In the genomic region with DNA sequence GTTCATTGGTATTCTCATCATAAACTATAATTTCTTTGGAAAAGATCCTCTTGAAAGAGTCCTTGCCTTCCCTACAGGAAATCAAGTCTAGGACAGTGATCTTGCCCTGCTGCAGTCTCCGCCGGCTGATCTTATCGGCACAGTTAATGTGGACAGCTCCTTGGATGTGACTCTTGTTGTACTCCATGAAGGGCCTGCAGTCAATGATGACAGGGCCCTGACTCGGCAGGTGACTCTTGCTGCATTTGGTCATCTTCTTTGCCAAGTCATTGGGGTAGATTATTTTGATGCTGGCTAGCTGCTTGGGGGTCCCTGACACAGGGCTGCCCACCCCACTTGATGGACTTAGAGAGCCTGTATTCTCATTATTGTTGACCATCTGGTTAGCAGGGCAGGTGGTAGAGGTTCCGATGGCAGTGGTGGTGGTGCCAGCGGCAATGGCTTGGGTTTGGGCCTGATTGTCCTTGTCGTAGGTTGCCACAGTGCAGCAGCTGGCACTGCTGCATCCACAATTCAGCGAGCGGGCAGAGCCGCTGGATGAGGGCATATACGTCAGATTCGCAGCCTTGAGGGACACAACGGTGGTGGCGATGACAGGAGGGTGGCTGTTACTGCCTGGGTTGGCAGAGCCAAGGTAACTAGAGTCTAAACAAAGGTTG, we compare ENCODE assay signal across 14 cellular contexts.
DNase-seq lines count a peak whose midpoint lies in the region; ATAC-seq and TF ChIP-seq lines count a peak whose summit lies in the region.
"Had no signal": no experiment of that assay in that cellular context is flagged by ENCODE, and none has a peak within 500 bp of the region (broad histone marks: within the 10 kb centered on the region; RNA-seq: fewer than 3 reads in every experiment).

No MANE protein-coding gene starts in this region.

- H3K4me3 ChIP-seq in ACC112 (ENCODE audit: low read depth, low read length) (peak overlapping the region; percentile 94), GM12864 (ENCODE audit: low read depth, low read length) (peak overlapping the region; percentile 77), muscle layer of duodenum (ENCODE audit: low read depth in 1 of 2, low read length in 2 of 2) (peak overlapping the region; percentile 91 to 97)

- H3K4me1 ChIP-seq in ACC112 (ENCODE audit: control insufficient read depth, insufficient read depth, low read length, unreplicated experiment) (peaks cover 21% of the 10 kb centered on the region), muscle layer of duodenum (ENCODE audit: control insufficient read depth in 1 of 2, insufficient read depth in 2 of 2, low read length in 2 of 2) (peaks cover 0 to 36% of the 10 kb centered on the region in 2 donors)

- H3K27ac ChIP-seq in ACC112 (ENCODE audit: low read depth, low read length) (no peak overlapping the region), angular gyrus (ENCODE audit: low read depth, low read length) (peak overlapping the region; percentile 60), muscle layer of duodenum (ENCODE audit: low read length) (no peak overlapping the region)
- H3K27ac ChIP-seq: left lung had no signal

- H2AFZ ChIP-seq in ACC112 (ENCODE audit: low read length, unreplicated experiment) = no peak overlapping the region

- peaks cover 42% of the 10 kb centered on the region for H3K36me3 ChIP-seq in ACC112 (ENCODE audit: insufficient read depth, low read length)
- peaks cover 0 to 8% of the 10 kb centered on the region in 2 donors for H3K36me3 ChIP-seq in muscle layer of duodenum (ENCODE audit: control insufficient read depth in 1 of 2, insufficient read depth in 2 of 2, low read length in 2 of 2)

- TF ChIP-seq CTCF in GM12864 (IDR thresholded peaks at IDR 0.05; ENCODE audit: low read depth, low read length, missing control alignments) = no peak

- H3K27me3 ChIP-seq in ACC112 (ENCODE audit: insufficient read depth, low read length) (no peaks in the 10 kb centered on the region), muscle layer of duodenum (ENCODE audit: low read depth, low read length) (no peaks in the 10 kb centered on the region)
- H3K27me3 ChIP-seq: gastroesophageal sphincter, left lung had no signal

- H3K79me2 ChIP-seq in ACC112 (ENCODE audit: control insufficient read depth, insufficient read depth, low read length, unreplicated experiment) = peaks cover 75% of the 10 kb centered on the region

- ATAC-seq in HG03565 (IDR thresholded peaks at IDR 0.05; ENCODE audit: unreplicated experiment) = no peak
- ATAC-seq: gastroesophageal sphincter, left lung had no signal

- no peaks in the 10 kb centered on the region for H3K9me3 ChIP-seq in muscle layer of duodenum (ENCODE audit: control insufficient read depth in 1 of 2, low read length in 2 of 2)
- H3K9me3 ChIP-seq: gastroesophageal sphincter, left lung had no signal

- DNase-seq in GM12864 (ENCODE audit: low read depth) = no peak
- no peak for DNase-seq in NCI-H1048 (lab: John Stamatoyannopoulos, UW)
- no peak for DNase-seq in NCI-H2081 (lab: John Stamatoyannopoulos, UW)
- DNase-seq in NCI-H748 treated with DMSO at 0.1 percent for 48 hours (lab: John Stamatoyannopoulos, UW) = no peak
- DNase-seq: amniotic stem cell; NCI-H2081 treated with DMSO at 0.1 percent for 48 hours; occipital lobe; stimulated activated CD4-positive, alpha-beta T cell treated with anti-CD3 and anti-CD28 coated beads, Interleukin-1b, Interleukin-23, amount 100 ng/mL, for 48 hours had no signal
